In the genomic region with DNA sequence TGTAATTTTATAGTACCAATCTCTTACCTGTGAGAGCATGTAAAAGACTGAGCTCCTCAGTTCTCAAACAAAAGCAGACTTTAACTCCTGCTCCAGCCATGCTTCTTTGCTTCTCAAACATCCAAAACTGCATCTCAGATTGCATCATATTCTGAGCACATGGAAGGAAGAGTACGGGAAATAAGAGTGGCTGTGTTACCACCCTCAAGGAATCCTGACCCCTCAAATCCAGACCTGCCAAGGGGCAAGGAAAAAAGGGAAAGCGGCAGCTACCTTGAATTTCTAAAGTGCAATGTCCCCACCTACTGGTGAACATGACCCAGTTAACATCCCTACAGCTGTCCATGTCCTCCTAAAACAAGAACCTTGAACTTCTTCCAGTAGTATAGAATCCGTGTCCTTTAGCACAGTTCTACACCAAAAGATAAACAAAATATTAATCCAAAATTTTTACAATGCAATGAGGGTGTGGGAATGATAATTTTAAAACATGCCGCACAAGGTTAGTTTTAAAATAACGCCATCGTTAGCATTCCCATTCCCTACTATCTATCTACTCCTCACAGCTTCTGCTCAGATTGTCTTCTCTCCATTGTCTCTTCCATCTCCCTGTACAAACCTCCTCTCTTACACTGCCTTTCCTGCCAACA, we compare ENCODE assay signal across 1 cellular context.
TF ChIP-seq lines count a peak whose summit lies in the region.

No MANE protein-coding gene starts in this region.

TF ChIP-seq in GM12878, 131 proteins besides CTCF, POLR2A, EP300 and RAD21:
- TF ChIP-seq HDAC6 (IDR thresholded peaks at IDR 0.05; ENCODE audit: unreplicated experiment) = no peak
- TF ChIP-seq SMC3 (IDR thresholded peaks at IDR 0.05; ENCODE audit: borderline replicate concordance, low read length) = peak; percentile 87
- TF ChIP-seq BACH1 (IDR thresholded peaks at IDR 0.05; ENCODE audit: borderline replicate concordance) = peak; percentile 21; the same call in 1 of the 2 replicates
- TF ChIP-seq, protein P1, sequence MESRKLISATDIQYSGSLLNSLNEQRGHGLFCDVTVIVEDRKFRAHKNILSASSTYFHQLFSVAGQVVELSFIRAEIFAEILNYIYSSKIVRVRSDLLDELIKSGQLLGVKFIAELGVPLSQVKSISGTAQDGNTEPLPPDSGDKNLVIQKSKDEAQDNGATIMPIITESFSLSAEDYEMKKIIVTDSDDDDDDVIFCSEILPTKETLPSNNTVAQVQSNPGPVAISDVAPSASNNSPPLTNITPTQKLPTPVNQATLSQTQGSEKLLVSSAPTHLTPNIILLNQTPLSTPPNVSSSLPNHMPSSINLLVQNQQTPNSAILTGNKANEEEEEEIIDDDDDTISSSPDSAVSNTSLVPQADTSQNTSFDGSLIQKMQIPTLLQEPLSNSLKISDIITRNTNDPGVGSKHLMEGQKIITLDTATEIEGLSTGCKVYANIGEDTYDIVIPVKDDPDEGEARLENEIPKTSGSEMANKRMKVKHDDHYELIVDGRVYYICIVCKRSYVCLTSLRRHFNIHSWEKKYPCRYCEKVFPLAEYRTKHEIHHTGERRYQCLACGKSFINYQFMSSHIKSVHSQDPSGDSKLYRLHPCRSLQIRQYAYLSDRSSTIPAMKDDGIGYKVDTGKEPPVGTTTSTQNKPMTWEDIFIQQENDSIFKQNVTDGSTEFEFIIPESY (IDR thresholded peaks at IDR 0.05) = no peak
- no peak for TF ChIP-seq NR2F1 (conservative IDR thresholded peaks at IDR 0.05)
- no peak for TF ChIP-seq POLR2AphosphoS5 (IDR thresholded peaks at IDR 0.05; ENCODE audit: low read length)
- peak; percentile 56 for TF ChIP-seq YY1 (IDR thresholded peaks at IDR 0.05; ENCODE audit: low read depth, low read length)
- peak; percentile 42; the same call in 1 of the 2 replicates for TF ChIP-seq IKZF1 (conservative IDR thresholded peaks at IDR 0.05)
- TF ChIP-seq, protein P2, sequence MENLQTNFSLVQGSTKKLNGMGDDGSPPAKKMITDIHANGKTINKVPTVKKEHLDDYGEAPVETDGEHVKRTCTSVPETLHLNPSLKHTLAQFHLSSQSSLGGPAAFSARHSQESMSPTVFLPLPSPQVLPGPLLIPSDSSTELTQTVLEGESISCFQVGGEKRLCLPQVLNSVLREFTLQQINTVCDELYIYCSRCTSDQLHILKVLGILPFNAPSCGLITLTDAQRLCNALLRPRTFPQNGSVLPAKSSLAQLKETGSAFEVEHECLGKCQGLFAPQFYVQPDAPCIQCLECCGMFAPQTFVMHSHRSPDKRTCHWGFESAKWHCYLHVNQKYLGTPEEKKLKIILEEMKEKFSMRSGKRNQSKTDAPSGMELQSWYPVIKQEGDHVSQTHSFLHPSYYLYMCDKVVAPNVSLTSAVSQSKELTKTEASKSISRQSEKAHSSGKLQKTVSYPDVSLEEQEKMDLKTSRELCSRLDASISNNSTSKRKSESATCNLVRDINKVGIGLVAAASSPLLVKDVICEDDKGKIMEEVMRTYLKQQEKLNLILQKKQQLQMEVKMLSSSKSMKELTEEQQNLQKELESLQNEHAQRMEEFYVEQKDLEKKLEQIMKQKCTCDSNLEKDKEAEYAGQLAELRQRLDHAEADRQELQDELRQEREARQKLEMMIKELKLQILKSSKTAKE (IDR thresholded peaks at IDR 0.05; ENCODE audit: low read depth, poor library complexity, severe bottlenecking) = peak; percentile 41
- no peak for TF ChIP-seq KLF5 (IDR thresholded peaks at IDR 0.05; ENCODE audit: partially characterized antibody)
- peak; percentile 24 to 45; a peak in 3 of 4 replicates for TF ChIP-seq IKZF2 (IDR thresholded peaks at IDR 0.05)
- peak; percentile 29; the same call in 1 of the 2 replicates for TF ChIP-seq EED (IDR thresholded peaks at IDR 0.05; ENCODE audit: low read depth)
TF ChIP-seq in GM12878: peak in this region for 7.
